26 cellular contexts compared by ENCODE assay signal in the genomic region with DNA sequence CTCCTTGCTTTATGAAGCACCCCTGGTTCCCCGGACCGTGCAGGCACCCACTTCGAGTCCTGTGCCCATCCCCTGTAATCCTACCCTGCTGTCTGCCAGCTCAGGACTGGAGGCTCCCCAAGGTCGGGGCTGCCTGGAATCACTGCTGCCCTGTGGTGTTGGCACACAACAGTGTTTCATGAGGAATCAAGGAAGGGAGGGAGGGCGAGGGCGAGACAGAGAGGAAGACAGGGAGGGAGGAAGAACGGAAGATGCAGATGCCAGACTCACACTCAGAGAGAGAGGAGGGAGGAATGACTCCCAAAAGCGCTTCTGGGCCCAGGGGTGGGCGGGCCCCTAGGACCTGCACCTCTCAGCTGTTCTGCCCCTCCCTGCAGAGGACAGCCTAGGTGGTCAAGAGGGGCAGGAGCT. TPM values are rescaled to one million over a fixed set of nuclear protein-coding genes. Genes with fewer than 3 reads are reported as not detected.
"Had no signal": no experiment of that assay in that cellular context is flagged by ENCODE, and none has a peak within 500 bp of the region (broad histone marks: within the 10 kb centered on the region; RNA-seq: fewer than 3 reads in every experiment).

No MANE protein-coding gene starts in this region.

- H3K27me3 ChIP-seq: right atrium auricular region, testis, vagina had no signal

- H3K36me3 ChIP-seq: esophagus muscularis mucosa, gastroesophageal sphincter, heart right ventricle, left lung, prostate gland, right atrium auricular region, sigmoid colon, transverse colon, upper lobe of right lung, vagina had no signal

- H3K4me3 ChIP-seq: esophagus muscularis mucosa, gastroesophageal sphincter, heart right ventricle, left lung, mucosa of descending colon, prostate gland, right atrium auricular region, sigmoid colon, testis, transverse colon, upper lobe of right lung, vagina had no signal

- ATAC-seq: foreskin keratinocyte; heart right ventricle; left cardiac atrium; left lung; mucosa of descending colon; natural killer cell treated with Interleukin-12 subunit alpha and Interleukin-12 subunit beta and Interleukin-15 and Interleukin-18, amount 100 ng/mL, for 72 hours; stimulated activated memory B cell treated with anti-CD40 and anti-IgM and Interleukin-4, amounts not matched to agents 10 μg/mL and 1 μg/mL and 100 μg/mL, for 72 hours; stimulated activated naive CD8-positive, alpha-beta T cell treated with anti-CD3 and anti-CD28 coated beads, Interleukin-15, Interleukin-2, amounts not matched to agents 100 U/mL and 50 U/mL, for 24 hours; upper lobe of right lung had no signal

- H3K4me1 ChIP-seq: esophagus muscularis mucosa, foreskin keratinocyte, gastroesophageal sphincter, left lung, prostate gland, right atrium auricular region, sigmoid colon, transverse colon, upper lobe of right lung had no signal

- H3K27ac Mint-ChIP-seq: dendritic cell treated with granulocyte-macrophage colony-stimulating factor and Interleukin-4, amounts not matched to agents 40 ng/mL and 50 ng/mL, for 4 days; mesothelial cell of epicardium; naive B cell; natural killer cell treated with Interleukin-12 subunit alpha and Interleukin-12 subunit beta and Interleukin-15 and Interleukin-18, amount 100 ng/mL, for 72 hours; stimulated activated memory B cell treated with anti-CD40 and anti-IgM and Interleukin-4, amounts not matched to agents 10 μg/mL and 1 μg/mL and 100 μg/mL, for 72 hours had no signal

- H3K4me1 Mint-ChIP-seq: stimulated activated memory B cell treated with anti-CD40 and anti-IgM and Interleukin-4, amounts not matched to agents 10 μg/mL and 1 μg/mL and 100 μg/mL, for 72 hours had no signal

- H3K27ac ChIP-seq: esophagus muscularis mucosa, foreskin keratinocyte, gastroesophageal sphincter, heart right ventricle, left lung, prostate gland, right atrium auricular region, sigmoid colon, testis, transverse colon, upper lobe of right lung, vagina had no signal

- DNase-seq: effector memory CD4-positive, alpha-beta T cell; foreskin keratinocyte; heart right ventricle; hippocampal formation; left cardiac atrium; mesenchymal stem cell; mucosa of descending colon; naive B cell; sigmoid colon; stimulated activated CD4-positive, alpha-beta T cell treated with anti-CD3 and anti-CD28 coated beads, Interleukin-4, amount 100 ng/mL, for 4 hours; stimulated activated naive CD8-positive, alpha-beta T cell treated with anti-CD3 and anti-CD28 coated beads, Interleukin-15, Interleukin-2, amounts not matched to agents 100 U/mL and 50 U/mL, for 24 hours; testis; transverse colon; upper lobe of right lung had no signal

- H3K9me3 Mint-ChIP-seq: natural killer cell treated with Interleukin-12 subunit alpha and Interleukin-12 subunit beta and Interleukin-15 and Interleukin-18, amount 100 ng/mL, for 72 hours had no signal

- H3K4me3 Mint-ChIP-seq: dendritic cell treated with granulocyte-macrophage colony-stimulating factor and Interleukin-4, amounts not matched to agents 40 ng/mL and 50 ng/mL, for 4 days; mesothelial cell of epicardium; naive B cell; natural killer cell treated with Interleukin-12 subunit alpha and Interleukin-12 subunit beta and Interleukin-15 and Interleukin-18, amount 100 ng/mL, for 72 hours; neural crest cell; stimulated activated memory B cell treated with anti-CD40 and anti-IgM and Interleukin-4, amounts not matched to agents 10 μg/mL and 1 μg/mL and 100 μg/mL, for 72 hours had no signal

- H3K9me3 ChIP-seq: mucosa of descending colon, prostate gland, testis, upper lobe of right lung had no signal

- H3K36me3 Mint-ChIP-seq: stimulated activated memory B cell treated with anti-CD40 and anti-IgM and Interleukin-4, amounts not matched to agents 10 μg/mL and 1 μg/mL and 100 μg/mL, for 72 hours had no signal

RNA-seq across cellular contexts. Expression of gene ADRA2C, which starts 42.9 kb away (rescaled TPM):
- total RNA-seq: epithelial cell of proximal tubule; natural killer cell treated with Interleukin-12 subunit alpha and Interleukin-12 subunit beta and Interleukin-15 and Interleukin-18, amount 100 ng/mL, for 72 hours had no signal
